8 cellular contexts compared by ENCODE assay signal in genomic region chr17:17681187-17681743, GRCh38. TPM values are rescaled to one million over a fixed set of nuclear protein-coding genes. Genes with fewer than 3 reads are reported as not detected.
DNase-seq lines count a peak whose midpoint lies in the region; ATAC-seq and TF ChIP-seq lines count a peak whose summit lies in the region.

A gene with protein sequence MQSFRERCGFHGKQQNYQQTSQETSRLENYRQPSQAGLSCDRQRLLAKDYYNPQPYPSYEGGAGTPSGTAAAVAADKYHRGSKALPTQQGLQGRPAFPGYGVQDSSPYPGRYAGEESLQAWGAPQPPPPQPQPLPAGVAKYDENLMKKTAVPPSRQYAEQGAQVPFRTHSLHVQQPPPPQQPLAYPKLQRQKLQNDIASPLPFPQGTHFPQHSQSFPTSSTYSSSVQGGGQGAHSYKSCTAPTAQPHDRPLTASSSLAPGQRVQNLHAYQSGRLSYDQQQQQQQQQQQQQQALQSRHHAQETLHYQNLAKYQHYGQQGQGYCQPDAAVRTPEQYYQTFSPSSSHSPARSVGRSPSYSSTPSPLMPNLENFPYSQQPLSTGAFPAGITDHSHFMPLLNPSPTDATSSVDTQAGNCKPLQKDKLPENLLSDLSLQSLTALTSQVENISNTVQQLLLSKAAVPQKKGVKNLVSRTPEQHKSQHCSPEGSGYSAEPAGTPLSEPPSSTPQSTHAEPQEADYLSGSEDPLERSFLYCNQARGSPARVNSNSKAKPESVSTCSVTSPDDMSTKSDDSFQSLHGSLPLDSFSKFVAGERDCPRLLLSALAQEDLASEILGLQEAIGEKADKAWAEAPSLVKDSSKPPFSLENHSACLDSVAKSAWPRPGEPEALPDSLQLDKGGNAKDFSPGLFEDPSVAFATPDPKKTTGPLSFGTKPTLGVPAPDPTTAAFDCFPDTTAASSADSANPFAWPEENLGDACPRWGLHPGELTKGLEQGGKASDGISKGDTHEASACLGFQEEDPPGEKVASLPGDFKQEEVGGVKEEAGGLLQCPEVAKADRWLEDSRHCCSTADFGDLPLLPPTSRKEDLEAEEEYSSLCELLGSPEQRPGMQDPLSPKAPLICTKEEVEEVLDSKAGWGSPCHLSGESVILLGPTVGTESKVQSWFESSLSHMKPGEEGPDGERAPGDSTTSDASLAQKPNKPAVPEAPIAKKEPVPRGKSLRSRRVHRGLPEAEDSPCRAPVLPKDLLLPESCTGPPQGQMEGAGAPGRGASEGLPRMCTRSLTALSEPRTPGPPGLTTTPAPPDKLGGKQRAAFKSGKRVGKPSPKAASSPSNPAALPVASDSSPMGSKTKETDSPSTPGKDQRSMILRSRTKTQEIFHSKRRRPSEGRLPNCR (N-terminal part only) (plus strand): TSS chr17:17681458. CDS start chr17:17792949, 111,491 bp downstream.

- TF ChIP-seq CTCF in RWPE1 (conservative IDR thresholded peaks at IDR 0.05; ENCODE audit: low read depth) = peak; percentile 95
- no peak for TF ChIP-seq CTCF in fibroblast of pulmonary artery (IDR thresholded peaks at IDR 0.05; ENCODE audit: low read length, missing control alignments)

- peak within 1 kb of the TSS; percentile 70 to 93 (median 86) for H3K4me3 Mint-ChIP-seq in naive thymus-derived CD8-positive, alpha-beta T cell

- H3K4me1 Mint-ChIP-seq in naive thymus-derived CD8-positive, alpha-beta T cell = peaks cover 20 to 51% (median 44%) of the 10 kb centered on the region in 4 donors

- ATAC-seq in GM21367 (IDR thresholded peaks at IDR 0.05; ENCODE audit: unreplicated experiment) = peak; percentile 35
- ATAC-seq in naive thymus-derived CD8-positive, alpha-beta T cell = peak; percentile 61 to 63
- peak; percentile 58 for ATAC-seq in stimulated activated naive CD8-positive, alpha-beta T cell treated with anti-CD3 and anti-CD28 coated beads, Interleukin-15, Interleukin-2, amounts not matched to agents 100 U/mL and 50 U/mL, for 24 hours

- peak within 1 kb of the TSS; percentile 91 for H3K27ac ChIP-seq in RWPE1

- peak within 1 kb of the TSS; percentile 73 for H3K4me3 ChIP-seq in fibroblast of pulmonary artery (replicated peaks; ENCODE audit: low read depth, low read length)

- H3K36me3 Mint-ChIP-seq in naive thymus-derived CD8-positive, alpha-beta T cell = peaks cover 0 to 3% (median 0%) of the 10 kb centered on the region in 3 donors

- POLR2A ChIA-PET in RWPE1 (lab: Yijun Ruan, JAX; ENCODE audit: low non-redundant PET) = no interaction called here
- POLR2A ChIA-PET in naive thymus-derived CD8-positive, alpha-beta T cell (lab: Charles Lee) = interaction anchor here (0.6 to 6.1 kb wide), 12 partner anchors 9 to 277 kb away, joined by 3 to 60 read pairs (median 5); partner anchors contain the start of gene SREBF1

- in situ Hi-C loops in KBM-7 (cut with MboI; ENCODE audit: low pct_unique_long_range_greater_than_20kb, low sequenced_read_pairs) = no loop called here

- DNase-seq in COLO668 (lab: John Stamatoyannopoulos, UW; ENCODE audit: unreplicated experiment) (peak; percentile 84), KBM-7 (peak; percentile 67), RWPE1 (ENCODE audit: low spot score) (peak; percentile 66), fibroblast of pulmonary artery (ENCODE audit: low read depth) (peak; percentile 86)
- peak; percentile 65 for DNase-seq in activated T-helper 9 cell treated with anti-CD3 and anti-CD28 coated beads, Interleukin-2, amount 50 U/mL, for 16 hours (ENCODE audit: low read depth)
- peak; percentile 59 to 87 (median 78) for DNase-seq in naive thymus-derived CD8-positive, alpha-beta T cell
- peak; percentile 81 for DNase-seq in stimulated activated naive CD8-positive, alpha-beta T cell treated with anti-CD3 and anti-CD28 coated beads, Interleukin-15, Interleukin-2, amounts not matched to agents 100 U/mL and 50 U/mL, for 24 hours

- no peaks in the 10 kb centered on the region for H3K27me3 Mint-ChIP-seq in naive thymus-derived CD8-positive, alpha-beta T cell

- CTCF ChIA-PET in RWPE1 (lab: Yijun Ruan, JAX) = interaction anchor here (0.6 to 2.4 kb wide), 15 partner anchors 11 to 326 kb away, joined by 3 to 8 read pairs (median 4); no protein-coding TSS in a partner anchor

- no peaks in the 10 kb centered on the region for H3K9me3 Mint-ChIP-seq in naive thymus-derived CD8-positive, alpha-beta T cell

- peak within 1 kb of the TSS in 8 of 10 donors; percentile 48 to 93 (median 88) for H3K27ac Mint-ChIP-seq in naive thymus-derived CD8-positive, alpha-beta T cell

RNA-seq across cellular contexts. Expression of the gene that starts here (rescaled TPM):
- total RNA-seq in naive thymus-derived CD8-positive, alpha-beta T cell = 10 to 100 TPM; 33.8 to 35.2 TPM
- 1 to 10 TPM; 1.5 to 4.0 (median 2.3) TPM for polyA plus RNA-seq in naive thymus-derived CD8-positive, alpha-beta T cell

Comparison
In these comparisons a context has a peak if more than half of its experiments do, and no peak if none do; other contexts are left out.
1. Peak in every context shown above with its lines: DNase-seq, ATAC-seq, H3K4me3 ChIP-seq and H3K27ac ChIP-seq.